In the genomic region with DNA sequence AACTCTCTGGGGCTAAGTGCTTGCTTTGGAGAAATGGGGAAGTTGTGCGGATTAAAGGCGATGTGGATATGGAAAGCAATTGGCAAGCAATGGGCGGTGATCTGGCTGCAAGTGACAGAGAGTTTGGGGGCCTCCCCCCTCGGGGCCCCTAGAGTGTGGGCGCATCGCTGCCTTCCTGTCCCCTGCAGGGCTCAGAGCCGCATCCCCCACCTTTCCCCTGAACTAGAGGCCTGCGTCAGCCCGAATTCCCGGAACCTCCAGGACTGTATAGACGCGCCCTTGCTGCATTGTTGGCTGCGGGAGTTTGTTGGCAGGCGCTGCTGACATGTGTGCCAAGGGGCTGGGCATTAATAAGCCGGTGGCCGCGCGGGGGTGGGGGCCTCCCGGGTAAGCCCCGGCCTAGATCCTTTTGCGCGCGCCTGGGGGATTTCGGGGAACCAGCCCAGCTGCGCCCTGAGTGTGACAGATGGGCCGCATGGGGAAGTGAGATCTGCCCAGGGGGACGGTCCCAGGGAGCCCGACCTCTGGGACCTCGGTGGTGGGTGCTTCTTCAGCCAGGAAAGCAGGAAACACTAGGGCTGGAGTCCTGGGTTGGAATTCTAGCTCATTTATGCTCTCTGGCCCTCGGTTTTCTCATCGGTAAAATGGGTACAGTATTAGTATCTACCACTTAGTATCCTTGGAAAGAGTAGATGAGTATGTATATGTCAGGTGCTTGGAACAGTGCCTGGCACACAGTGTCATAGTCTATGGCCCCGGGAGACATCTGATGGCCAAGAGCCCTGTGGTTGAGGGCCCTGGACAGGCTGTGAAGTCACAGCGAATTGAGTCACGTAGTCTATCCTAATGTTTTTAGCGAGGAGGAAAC, we compare ENCODE assay signal across 2 cellular contexts.
A peak's percentile ranks its signal among the peaks of the same experiment; 100 is the strongest.
TF ChIP-seq lines count a peak whose summit lies in the region.

No MANE protein-coding gene starts in this region.

TF ChIP-seq in HCT116, 20 proteins besides CTCF, POLR2A, EP300 and RAD21 (continued from another document):
- peak; percentile 55 for TF ChIP-seq ZFX (IDR thresholded peaks at IDR 0.05)
- TF ChIP-seq, protein P1, sequence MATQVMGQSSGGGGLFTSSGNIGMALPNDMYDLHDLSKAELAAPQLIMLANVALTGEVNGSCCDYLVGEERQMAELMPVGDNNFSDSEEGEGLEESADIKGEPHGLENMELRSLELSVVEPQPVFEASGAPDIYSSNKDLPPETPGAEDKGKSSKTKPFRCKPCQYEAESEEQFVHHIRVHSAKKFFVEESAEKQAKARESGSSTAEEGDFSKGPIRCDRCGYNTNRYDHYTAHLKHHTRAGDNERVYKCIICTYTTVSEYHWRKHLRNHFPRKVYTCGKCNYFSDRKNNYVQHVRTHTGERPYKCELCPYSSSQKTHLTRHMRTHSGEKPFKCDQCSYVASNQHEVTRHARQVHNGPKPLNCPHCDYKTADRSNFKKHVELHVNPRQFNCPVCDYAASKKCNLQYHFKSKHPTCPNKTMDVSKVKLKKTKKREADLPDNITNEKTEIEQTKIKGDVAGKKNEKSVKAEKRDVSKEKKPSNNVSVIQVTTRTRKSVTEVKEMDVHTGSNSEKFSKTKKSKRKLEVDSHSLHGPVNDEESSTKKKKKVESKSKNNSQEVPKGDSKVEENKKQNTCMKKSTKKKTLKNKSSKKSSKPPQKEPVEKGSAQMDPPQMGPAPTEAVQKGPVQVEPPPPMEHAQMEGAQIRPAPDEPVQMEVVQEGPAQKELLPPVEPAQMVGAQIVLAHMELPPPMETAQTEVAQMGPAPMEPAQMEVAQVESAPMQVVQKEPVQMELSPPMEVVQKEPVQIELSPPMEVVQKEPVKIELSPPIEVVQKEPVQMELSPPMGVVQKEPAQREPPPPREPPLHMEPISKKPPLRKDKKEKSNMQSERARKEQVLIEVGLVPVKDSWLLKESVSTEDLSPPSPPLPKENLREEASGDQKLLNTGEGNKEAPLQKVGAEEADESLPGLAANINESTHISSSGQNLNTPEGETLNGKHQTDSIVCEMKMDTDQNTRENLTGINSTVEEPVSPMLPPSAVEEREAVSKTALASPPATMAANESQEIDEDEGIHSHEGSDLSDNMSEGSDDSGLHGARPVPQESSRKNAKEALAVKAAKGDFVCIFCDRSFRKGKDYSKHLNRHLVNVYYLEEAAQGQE (IDR thresholded peaks at IDR 0.05; ENCODE audit: low read depth), result no peak
- no peak for TF ChIP-seq YY1 (IDR thresholded peaks at IDR 0.05; ENCODE audit: extremely low read depth, insufficient replicate concordance, low read depth, low read length)
- TF ChIP-seq ELF1 (IDR thresholded peaks at IDR 0.05; ENCODE audit: borderline replicate concordance, low read depth), result no peak
- TF ChIP-seq SRF (IDR thresholded peaks at IDR 0.05; ENCODE audit: low read depth), result no peak
- TF ChIP-seq, protein P2, sequence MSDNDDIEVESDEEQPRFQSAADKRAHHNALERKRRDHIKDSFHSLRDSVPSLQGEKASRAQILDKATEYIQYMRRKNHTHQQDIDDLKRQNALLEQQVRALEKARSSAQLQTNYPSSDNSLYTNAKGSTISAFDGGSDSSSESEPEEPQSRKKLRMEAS (IDR thresholded peaks at IDR 0.05), result no peak
- TF ChIP-seq EGR1 (IDR thresholded peaks at IDR 0.05; ENCODE audit: low read depth), result peak; percentile 58; the same call in 1 of the 2 replicates
- TF ChIP-seq CEBPB (IDR thresholded peaks at IDR 0.05; ENCODE audit: low read depth), result no peak
- TF ChIP-seq ZNF274 (IDR thresholded peaks at IDR 0.05; ENCODE audit: low read depth, low read length), result no peak

TF ChIP-seq in WTC11, 78 proteins besides CTCF, POLR2A, EP300 and RAD21 (continued from another document):
- TF ChIP-seq, protein P3, sequence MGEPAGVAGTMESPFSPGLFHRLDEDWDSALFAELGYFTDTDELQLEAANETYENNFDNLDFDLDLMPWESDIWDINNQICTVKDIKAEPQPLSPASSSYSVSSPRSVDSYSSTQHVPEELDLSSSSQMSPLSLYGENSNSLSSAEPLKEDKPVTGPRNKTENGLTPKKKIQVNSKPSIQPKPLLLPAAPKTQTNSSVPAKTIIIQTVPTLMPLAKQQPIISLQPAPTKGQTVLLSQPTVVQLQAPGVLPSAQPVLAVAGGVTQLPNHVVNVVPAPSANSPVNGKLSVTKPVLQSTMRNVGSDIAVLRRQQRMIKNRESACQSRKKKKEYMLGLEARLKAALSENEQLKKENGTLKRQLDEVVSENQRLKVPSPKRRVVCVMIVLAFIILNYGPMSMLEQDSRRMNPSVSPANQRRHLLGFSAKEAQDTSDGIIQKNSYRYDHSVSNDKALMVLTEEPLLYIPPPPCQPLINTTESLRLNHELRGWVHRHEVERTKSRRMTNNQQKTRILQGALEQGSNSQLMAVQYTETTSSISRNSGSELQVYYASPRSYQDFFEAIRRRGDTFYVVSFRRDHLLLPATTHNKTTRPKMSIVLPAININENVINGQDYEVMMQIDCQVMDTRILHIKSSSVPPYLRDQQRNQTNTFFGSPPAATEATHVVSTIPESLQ (CRISPR knock-in tag; IDR thresholded peaks at IDR 0.05), result no peak
- no peak for TF ChIP-seq JAZF1 (CRISPR knock-in tag; IDR thresholded peaks at IDR 0.05)
- TF ChIP-seq, protein P4, sequence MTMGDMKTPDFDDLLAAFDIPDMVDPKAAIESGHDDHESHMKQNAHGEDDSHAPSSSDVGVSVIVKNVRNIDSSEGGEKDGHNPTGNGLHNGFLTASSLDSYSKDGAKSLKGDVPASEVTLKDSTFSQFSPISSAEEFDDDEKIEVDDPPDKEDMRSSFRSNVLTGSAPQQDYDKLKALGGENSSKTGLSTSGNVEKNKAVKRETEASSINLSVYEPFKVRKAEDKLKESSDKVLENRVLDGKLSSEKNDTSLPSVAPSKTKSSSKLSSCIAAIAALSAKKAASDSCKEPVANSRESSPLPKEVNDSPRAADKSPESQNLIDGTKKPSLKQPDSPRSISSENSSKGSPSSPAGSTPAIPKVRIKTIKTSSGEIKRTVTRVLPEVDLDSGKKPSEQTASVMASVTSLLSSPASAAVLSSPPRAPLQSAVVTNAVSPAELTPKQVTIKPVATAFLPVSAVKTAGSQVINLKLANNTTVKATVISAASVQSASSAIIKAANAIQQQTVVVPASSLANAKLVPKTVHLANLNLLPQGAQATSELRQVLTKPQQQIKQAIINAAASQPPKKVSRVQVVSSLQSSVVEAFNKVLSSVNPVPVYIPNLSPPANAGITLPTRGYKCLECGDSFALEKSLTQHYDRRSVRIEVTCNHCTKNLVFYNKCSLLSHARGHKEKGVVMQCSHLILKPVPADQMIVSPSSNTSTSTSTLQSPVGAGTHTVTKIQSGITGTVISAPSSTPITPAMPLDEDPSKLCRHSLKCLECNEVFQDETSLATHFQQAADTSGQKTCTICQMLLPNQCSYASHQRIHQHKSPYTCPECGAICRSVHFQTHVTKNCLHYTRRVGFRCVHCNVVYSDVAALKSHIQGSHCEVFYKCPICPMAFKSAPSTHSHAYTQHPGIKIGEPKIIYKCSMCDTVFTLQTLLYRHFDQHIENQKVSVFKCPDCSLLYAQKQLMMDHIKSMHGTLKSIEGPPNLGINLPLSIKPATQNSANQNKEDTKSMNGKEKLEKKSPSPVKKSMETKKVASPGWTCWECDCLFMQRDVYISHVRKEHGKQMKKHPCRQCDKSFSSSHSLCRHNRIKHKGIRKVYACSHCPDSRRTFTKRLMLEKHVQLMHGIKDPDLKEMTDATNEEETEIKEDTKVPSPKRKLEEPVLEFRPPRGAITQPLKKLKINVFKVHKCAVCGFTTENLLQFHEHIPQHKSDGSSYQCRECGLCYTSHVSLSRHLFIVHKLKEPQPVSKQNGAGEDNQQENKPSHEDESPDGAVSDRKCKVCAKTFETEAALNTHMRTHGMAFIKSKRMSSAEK (CRISPR knock-in tag; IDR thresholded peaks at IDR 0.05; ENCODE audit: borderline replicate concordance), result no peak
- TF ChIP-seq, protein P5, sequence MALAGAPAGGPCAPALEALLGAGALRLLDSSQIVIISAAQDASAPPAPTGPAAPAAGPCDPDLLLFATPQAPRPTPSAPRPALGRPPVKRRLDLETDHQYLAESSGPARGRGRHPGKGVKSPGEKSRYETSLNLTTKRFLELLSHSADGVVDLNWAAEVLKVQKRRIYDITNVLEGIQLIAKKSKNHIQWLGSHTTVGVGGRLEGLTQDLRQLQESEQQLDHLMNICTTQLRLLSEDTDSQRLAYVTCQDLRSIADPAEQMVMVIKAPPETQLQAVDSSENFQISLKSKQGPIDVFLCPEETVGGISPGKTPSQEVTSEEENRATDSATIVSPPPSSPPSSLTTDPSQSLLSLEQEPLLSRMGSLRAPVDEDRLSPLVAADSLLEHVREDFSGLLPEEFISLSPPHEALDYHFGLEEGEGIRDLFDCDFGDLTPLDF (CRISPR knock-in tag; IDR thresholded peaks at IDR 0.05), result no peak
- no peak for TF ChIP-seq ZNF219 (CRISPR knock-in tag; IDR thresholded peaks at IDR 0.05; ENCODE audit: borderline replicate concordance)
- TF ChIP-seq, protein P6, sequence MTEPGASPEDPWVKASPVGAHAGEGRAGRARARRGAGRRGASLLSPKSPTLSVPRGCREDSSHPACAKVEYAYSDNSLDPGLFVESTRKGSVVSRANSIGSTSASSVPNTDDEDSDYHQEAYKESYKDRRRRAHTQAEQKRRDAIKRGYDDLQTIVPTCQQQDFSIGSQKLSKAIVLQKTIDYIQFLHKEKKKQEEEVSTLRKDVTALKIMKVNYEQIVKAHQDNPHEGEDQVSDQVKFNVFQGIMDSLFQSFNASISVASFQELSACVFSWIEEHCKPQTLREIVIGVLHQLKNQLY (CRISPR knock-in tag; IDR thresholded peaks at IDR 0.05), result no peak
- TF ChIP-seq TEAD4 (CRISPR knock-in tag; IDR thresholded peaks at IDR 0.05), result no peak
- no peak for TF ChIP-seq ZNF671 (CRISPR knock-in tag; IDR thresholded peaks at IDR 0.05)
- TF ChIP-seq, protein P7, sequence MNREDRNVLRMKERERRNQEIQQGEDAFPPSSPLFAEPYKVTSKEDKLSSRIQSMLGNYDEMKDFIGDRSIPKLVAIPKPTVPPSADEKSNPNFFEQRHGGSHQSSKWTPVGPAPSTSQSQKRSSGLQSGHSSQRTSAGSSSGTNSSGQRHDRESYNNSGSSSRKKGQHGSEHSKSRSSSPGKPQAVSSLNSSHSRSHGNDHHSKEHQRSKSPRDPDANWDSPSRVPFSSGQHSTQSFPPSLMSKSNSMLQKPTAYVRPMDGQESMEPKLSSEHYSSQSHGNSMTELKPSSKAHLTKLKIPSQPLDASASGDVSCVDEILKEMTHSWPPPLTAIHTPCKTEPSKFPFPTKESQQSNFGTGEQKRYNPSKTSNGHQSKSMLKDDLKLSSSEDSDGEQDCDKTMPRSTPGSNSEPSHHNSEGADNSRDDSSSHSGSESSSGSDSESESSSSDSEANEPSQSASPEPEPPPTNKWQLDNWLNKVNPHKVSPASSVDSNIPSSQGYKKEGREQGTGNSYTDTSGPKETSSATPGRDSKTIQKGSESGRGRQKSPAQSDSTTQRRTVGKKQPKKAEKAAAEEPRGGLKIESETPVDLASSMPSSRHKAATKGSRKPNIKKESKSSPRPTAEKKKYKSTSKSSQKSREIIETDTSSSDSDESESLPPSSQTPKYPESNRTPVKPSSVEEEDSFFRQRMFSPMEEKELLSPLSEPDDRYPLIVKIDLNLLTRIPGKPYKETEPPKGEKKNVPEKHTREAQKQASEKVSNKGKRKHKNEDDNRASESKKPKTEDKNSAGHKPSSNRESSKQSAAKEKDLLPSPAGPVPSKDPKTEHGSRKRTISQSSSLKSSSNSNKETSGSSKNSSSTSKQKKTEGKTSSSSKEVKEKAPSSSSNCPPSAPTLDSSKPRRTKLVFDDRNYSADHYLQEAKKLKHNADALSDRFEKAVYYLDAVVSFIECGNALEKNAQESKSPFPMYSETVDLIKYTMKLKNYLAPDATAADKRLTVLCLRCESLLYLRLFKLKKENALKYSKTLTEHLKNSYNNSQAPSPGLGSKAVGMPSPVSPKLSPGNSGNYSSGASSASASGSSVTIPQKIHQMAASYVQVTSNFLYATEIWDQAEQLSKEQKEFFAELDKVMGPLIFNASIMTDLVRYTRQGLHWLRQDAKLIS (CRISPR knock-in tag; IDR thresholded peaks at IDR 0.05; ENCODE audit: borderline replicate concordance), result no peak
- 0 out of 2 replicates have a peak, but pooled peaks have one; percentile 21 for TF ChIP-seq ZNF121 (CRISPR knock-in tag; IDR thresholded peaks at IDR 0.05)
TF ChIP-seq in WTC11: peak in this region for 3.
